9 cellular contexts compared by ENCODE assay signal in the genomic region with DNA sequence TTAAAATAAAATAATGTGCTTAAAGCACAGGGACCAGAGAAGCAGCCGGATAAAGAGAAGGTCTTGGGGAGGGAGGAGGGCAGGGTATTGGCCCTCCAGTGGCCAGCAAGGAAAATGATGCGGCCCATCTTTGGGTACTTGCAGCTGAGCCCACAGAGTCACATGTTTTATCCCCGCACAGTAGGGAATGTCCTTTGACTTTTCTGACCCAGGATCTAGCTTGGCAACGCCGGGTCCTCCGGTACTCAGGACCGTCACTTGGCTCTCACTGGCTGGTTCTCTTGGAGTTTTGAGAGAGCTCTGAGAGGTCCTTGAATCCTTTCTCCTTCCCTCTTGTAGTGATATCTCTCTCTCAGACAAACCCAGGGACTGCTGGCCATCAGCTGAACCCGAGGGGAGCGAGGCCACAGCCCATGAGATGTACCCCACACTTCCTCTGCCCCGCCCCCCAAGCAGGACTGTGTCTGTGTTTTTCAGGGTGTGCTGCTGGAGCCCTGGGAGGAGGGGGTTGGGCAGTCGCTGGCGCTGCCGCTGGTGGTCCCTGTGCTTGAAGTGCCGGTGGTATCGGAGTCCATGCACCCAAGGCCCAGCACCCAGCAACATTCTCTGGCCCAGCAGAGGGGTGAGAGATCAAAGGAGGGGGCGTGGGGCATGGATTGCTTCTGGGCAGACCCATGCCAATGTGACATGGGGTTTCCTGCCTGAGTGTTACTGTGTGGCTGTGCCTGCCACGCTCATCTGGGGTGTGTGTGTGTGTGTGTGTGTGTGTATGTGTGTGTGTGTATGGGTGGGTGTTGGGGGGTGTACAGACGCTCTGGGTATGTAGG. TPM values are rescaled to one million over a fixed set of nuclear protein-coding genes. Genes with fewer than 3 reads are reported as not detected.
DNase-seq lines count a peak whose midpoint lies in the region; ATAC-seq and TF ChIP-seq lines count a peak whose summit lies in the region.
"Had no signal": no experiment of that assay in that cellular context is flagged by ENCODE, and none has a peak within 500 bp of the region (broad histone marks: within the 10 kb centered on the region; RNA-seq: fewer than 3 reads in every experiment).

No MANE protein-coding gene starts in this region.

- H3K9me3 Mint-ChIP-seq in H9 (no peaks in the 10 kb centered on the region), brain (no peaks in the 10 kb centered on the region)
- H3K9me3 Mint-ChIP-seq in stimulated activated effector memory CD8-positive, alpha-beta T cell treated with anti-CD3 and anti-CD28 coated beads, Interleukin-12 subunit alpha, Interleukin-12 subunit beta, amount 100 ng/mL, for 72 hours: no peaks in the 10 kb centered on the region
- H3K9me3 Mint-ChIP-seq: IgD-negative memory B cell had no signal

- TF ChIP-seq CTCF in H9 (conservative IDR thresholded peaks at IDR 0.05): peak; percentile 61
- peak; percentile 30 to 58 for TF ChIP-seq CTCF in brain (conservative IDR thresholded peaks at IDR 0.05)

- WGBS in H9 (ENCODE audit: extremely low coverage, insufficient read length, low lambda C conversion rate): no CpG with 5 or more reads among the region's 18 CpGs

- H3K4me3 Mint-ChIP-seq in H9: peak overlapping the region; percentile 58 to 59
- H3K4me3 Mint-ChIP-seq in brain: peak overlapping the region; percentile 74 to 82 (median 78)
- peak overlapping the region; percentile 49 for H3K4me3 Mint-ChIP-seq in stimulated activated effector memory CD8-positive, alpha-beta T cell treated with anti-CD3 and anti-CD28 coated beads, Interleukin-12 subunit alpha, Interleukin-12 subunit beta, amount 100 ng/mL, for 72 hours

- H3K27ac Mint-ChIP-seq in H9 (peak overlapping the region; percentile 61 to 94 (median 68); a peak in 5 of 7 replicates), brain (peak overlapping the region; percentile 92 to 99 (median 98))
- H3K27ac Mint-ChIP-seq in stimulated activated effector memory CD8-positive, alpha-beta T cell treated with anti-CD3 and anti-CD28 coated beads, Interleukin-12 subunit alpha, Interleukin-12 subunit beta, amount 100 ng/mL, for 72 hours: no peak overlapping the region
- H3K27ac Mint-ChIP-seq: IgD-negative memory B cell had no signal

- H3K14ac ChIP-seq in H9 (ENCODE audit: insufficient read depth, low read length): peak overlapping the region; percentile 7; the same call in 1 of the 2 replicates

- peak; percentile 62 for ATAC-seq in stimulated activated effector memory CD8-positive, alpha-beta T cell treated with anti-CD3 and anti-CD28 coated beads, Interleukin-12 subunit alpha, Interleukin-12 subunit beta, amount 100 ng/mL, for 72 hours
- no peak for ATAC-seq in HG03196 (IDR thresholded peaks at IDR 0.05; ENCODE audit: unreplicated experiment)

- H3K27me3 ChIP-seq in H9 (ENCODE audit: insufficient read depth, low read length) (no peaks in the 10 kb centered on the region), iPS-18a (ENCODE audit: control insufficient read depth, insufficient read depth, low read length) (no peaks in the 10 kb centered on the region)

- H3K4me1 ChIP-seq in H9 (ENCODE audit: insufficient read depth, low read length) (peaks cover 2% of the 10 kb centered on the region; the same call in 1 of the 2 replicates), iPS-18a (ENCODE audit: control insufficient read depth, low read depth, low read length) (peaks cover 22% of the 10 kb centered on the region)

- H2BK15ac ChIP-seq in H9 (ENCODE audit: low read depth, low read length): no peak overlapping the region

- H4K8ac ChIP-seq in H9 (replicated peaks; ENCODE audit: insufficient read length, low read depth, low read length): no peak overlapping the region

- H3K9me3 ChIP-seq in H9 (ENCODE audit: control insufficient read depth, low read depth, low read length): no peaks in the 10 kb centered on the region
- H3K9me3 ChIP-seq in iPS-18a (ENCODE audit: control insufficient read depth, low read depth, low read length): no peaks in the 10 kb centered on the region

- H3K23me2 ChIP-seq in H9 (ENCODE audit: insufficient read length, low read depth, low read length, poor library complexity, severe bottlenecking): peaks cover 12% of the 10 kb centered on the region

- no peaks in the 10 kb centered on the region for H3K79me2 ChIP-seq in H9 (ENCODE audit: insufficient read depth, low read length)

- H3K36me3 Mint-ChIP-seq in H9 (ENCODE audit: insufficient read depth in 1 of 3, low read depth in 3 of 3) (no peaks in the 10 kb centered on the region), brain (no peaks in the 10 kb centered on the region)
- H3K36me3 Mint-ChIP-seq in stimulated activated effector memory CD8-positive, alpha-beta T cell treated with anti-CD3 and anti-CD28 coated beads, Interleukin-12 subunit alpha, Interleukin-12 subunit beta, amount 100 ng/mL, for 72 hours: no peaks in the 10 kb centered on the region
- H3K36me3 Mint-ChIP-seq: IgD-negative memory B cell had no signal

- H2AK5ac ChIP-seq in H9 (ENCODE audit: insufficient read length, low read length): no peak overlapping the region

- no peaks in the 10 kb centered on the region for H4K20me1 ChIP-seq in H9 (ENCODE audit: control insufficient read depth, insufficient read depth, insufficient read length)

- H3K9ac ChIP-seq in H9 (ENCODE audit: extremely low read depth, insufficient read length, low read length) (no peak overlapping the region), iPS-18a (ENCODE audit: low read length) (peak overlapping the region; percentile 60)

- H3K27me3 Mint-ChIP-seq in H9 (ENCODE audit: low read depth): no peaks in the 10 kb centered on the region
- no peaks in the 10 kb centered on the region for H3K27me3 Mint-ChIP-seq in brain

- peaks cover 21 to 22% of the 10 kb centered on the region in 2 experiments for H3K4me1 Mint-ChIP-seq in H9
- H3K4me1 Mint-ChIP-seq in brain: peaks cover 82% of the 10 kb centered on the region
- H3K4me1 Mint-ChIP-seq in stimulated activated effector memory CD8-positive, alpha-beta T cell treated with anti-CD3 and anti-CD28 coated beads, Interleukin-12 subunit alpha, Interleukin-12 subunit beta, amount 100 ng/mL, for 72 hours: peaks cover 15% of the 10 kb centered on the region

- no peak overlapping the region for H2AFZ ChIP-seq in H9 (ENCODE audit: low read length)

- H3T11ph ChIP-seq in H9 (ENCODE audit: low read length): no peak overlapping the region

- no peak overlapping the region for H2BK12ac ChIP-seq in H9 (ENCODE audit: insufficient read length, low read depth, low read length)

- DNase-seq in H9: peak; percentile 62
- DNase-seq in stimulated activated effector memory CD8-positive, alpha-beta T cell treated with anti-CD3 and anti-CD28 coated beads, Interleukin-12 subunit alpha, Interleukin-12 subunit beta, amount 100 ng/mL, for 72 hours (ENCODE audit: low spot score in 2 of 2): no peak
- no peak for DNase-seq in NCI-H1417 treated with DMSO at 0.1 percent for 48 hours (lab: John Stamatoyannopoulos, UW)
- DNase-seq in activated CD8-positive, alpha-beta memory T cell treated with anti-CD3 and anti-CD28 coated beads, Interleukin-2, amount 50 U/mL, for 4 hours: no peak
- DNase-seq in islet precursor cell: no peak

- H3K18ac ChIP-seq in H9 (ENCODE audit: insufficient read length, low read depth, low read length): no peak overlapping the region

- H2BK5ac ChIP-seq in H9 (ENCODE audit: insufficient read length, low read length): no peak overlapping the region

- H3K27ac ChIP-seq in H9 (ENCODE audit: insufficient read length, low read depth, low read length) (no peak overlapping the region), iPS-18a (ENCODE audit: low read length) (no peak overlapping the region)

- no peak overlapping the region for H3K23ac ChIP-seq in H9 (ENCODE audit: insufficient read length, low read depth, low read length)

- peak overlapping the region; percentile 57 for H3K4me3 ChIP-seq in iPS-18a (ENCODE audit: low read length)

- H2BK120ac ChIP-seq in H9 (ENCODE audit: low read depth, low read length, poor library complexity, severe bottlenecking): no peak overlapping the region

- no peaks in the 10 kb centered on the region for H3K79me1 ChIP-seq in H9 (ENCODE audit: insufficient read depth, low read depth, low read length, poor library complexity, severe bottlenecking)

- no peak overlapping the region for H3K4ac ChIP-seq in H9 (ENCODE audit: low read depth, low read length)

- peak overlapping the region; percentile 83 for H3K4me2 ChIP-seq in H9 (ENCODE audit: insufficient read depth, insufficient read length, low read length)

- H3K56ac ChIP-seq in H9 (ENCODE audit: insufficient read length, low read depth, low read length): no peak overlapping the region

- no peak overlapping the region for H4K5ac ChIP-seq in H9 (ENCODE audit: insufficient read length, low read depth, low read length)

- H2BK20ac ChIP-seq in H9 (ENCODE audit: low read depth, low read length, poor library complexity, severe bottlenecking): no peak overlapping the region

- H3K36me3 ChIP-seq in iPS-18a (ENCODE audit: control insufficient read depth, low read depth, low read length): no peaks in the 10 kb centered on the region

- no peak overlapping the region for H4K91ac ChIP-seq in H9 (ENCODE audit: insufficient read length, low read depth, low read length)

RNA-seq across cellular contexts. Expression of gene HSPA9, which starts 35.5 kb away (rescaled TPM):
- total RNA-seq in H9 (2021): 397 and 399 TPM in 2 replicates
- polyA plus RNA-seq in brain (ENCODE audit: insufficient read depth, low read depth, low replicate concordance): 141 TPM
